Comparison of ENCODE assay signal across 14 cellular contexts in genomic region chr2:130252880-130253645, GRCh38. TPM values are rescaled to one million over a fixed set of nuclear protein-coding genes. Genes with fewer than 3 reads are reported as not detected.
A peak's percentile ranks its signal among the peaks of the same experiment; 100 is the strongest.
DNase-seq lines count a peak whose midpoint lies in the region; ATAC-seq, FAIRE-seq and TF ChIP-seq lines count a peak whose summit lies in the region.
"Had no signal": no experiment of that assay in that cellular context is flagged by ENCODE, and none has a peak within 500 bp of the region (broad histone marks: within the 10 kb centered on the region; RNA-seq: fewer than 3 reads in every experiment).

No MANE protein-coding gene starts in this region.

- no peak overlapping the region for H4K8ac ChIP-seq in trophoblast cell (ENCODE audit: low read depth, low read length)

- H3K9me3 ChIP-seq in A549, result no peaks in the 10 kb centered on the region
- no peaks in the 10 kb centered on the region for H3K9me3 ChIP-seq in K562 (replicated peaks; ENCODE audit: control insufficient read depth, insufficient read depth, low read depth, low read length)
- peaks cover 3% of the 10 kb centered on the region for H3K9me3 ChIP-seq in trophoblast cell (ENCODE audit: insufficient read depth, low read depth, low read length)
- H3K9me3 ChIP-seq: spleen, thyroid gland had no signal

- no peak overlapping the region for H3K18ac ChIP-seq in trophoblast cell (ENCODE audit: low read length)

- H3K4me2 ChIP-seq in A549 (peak overlapping the region; percentile 66), K562 (ENCODE audit: insufficient read depth, low read length) (peak overlapping the region; percentile 27), trophoblast cell (ENCODE audit: low read length) (no peak overlapping the region)

- no peak overlapping the region for H3K9ac ChIP-seq in K562 (ENCODE audit: insufficient read depth in 1 of 2, low read depth in 2 of 2, low read length in 2 of 2)
- no peak overlapping the region for H3K9ac ChIP-seq in trophoblast cell (ENCODE audit: low read length)

- H2AFZ ChIP-seq in K562 (ENCODE audit: low read depth, low read length) (peak overlapping the region; percentile 44; the same call in 1 of the 2 replicates), trophoblast cell (ENCODE audit: insufficient read depth, low read length, poor library complexity) (no peak overlapping the region)

- H3K4ac ChIP-seq in trophoblast cell (ENCODE audit: low read depth, low read length), result no peak overlapping the region

- 39% methylated on average over 22 of the region's 42 CpGs for WGBS in A549 (ENCODE audit: missing lambda C conversion rate)
- WGBS in K562 (ENCODE audit: insufficient coverage, low coverage, missing lambda C conversion rate), result under 1% methylated on average over 41 of the region's 42 CpGs
- no CpG with 5 or more reads among the region's 42 CpGs for WGBS in trophoblast cell (ENCODE audit: extremely low coverage, insufficient coverage, insufficient read length)

- no TSS peak for BruUV-seq in K562 (replicated peaks; lab: Mats Ljungman, UMichigan)

- no peak for TF ChIP-seq POLR2A in A549 (IDR thresholded peaks at IDR 0.05; ENCODE audit: low read length)
- TF ChIP-seq POLR2A in K562 (conservative IDR thresholded peaks at IDR 0.05), result no peak

- no peak overlapping the region for H2BK5ac ChIP-seq in trophoblast cell (ENCODE audit: low read depth, low read length, poor library complexity)

- no peak overlapping the region for H3K27ac Mint-ChIP-seq in mesothelial cell of epicardium
- H3K27ac Mint-ChIP-seq: brain had no signal

- TF ChIP-seq CTCF in A549 (IDR thresholded peaks at IDR 0.05), result no peak
- no peak for TF ChIP-seq CTCF in HFF-Myc (IDR thresholded peaks at IDR 0.05; ENCODE audit: low read depth, low read length, missing control alignments)
- 0 out of 6 replicates have a peak, but pooled peaks of 1 of the 3 experiments have one; percentile 10 for TF ChIP-seq CTCF in K562 (IDR thresholded peaks at IDR 0.05 in 2 of 3, conservative IDR thresholded peaks at IDR 0.05 in 1 of 3; ENCODE audit: insufficient read depth in 2 of 3, low read depth in 1 of 3, low read length in 3 of 3)
- no peak for TF ChIP-seq CTCF in mesothelial cell of epicardium (IDR thresholded peaks at IDR 0.05; ENCODE audit: unreplicated experiment)

- peak; percentile 88 to 91 for ATAC-seq in A549
- ATAC-seq in K562, result peak; percentile 83
- ATAC-seq in left colon, result peak; percentile 86
- ATAC-seq in GM18511 (IDR thresholded peaks at IDR 0.05; ENCODE audit: unreplicated experiment), result no peak

- H3K4me1 ChIP-seq in A549 (no peaks in the 10 kb centered on the region), K562 (replicated peaks in 1 of 2; ENCODE audit: control insufficient read depth in 2 of 2, insufficient read depth in 2 of 2, low read length in 2 of 2) (peaks cover 0 to 19% of the 10 kb centered on the region in 2 experiments; a peak in 2 of 5 replicates), trophoblast cell (ENCODE audit: control insufficient read depth in 1 of 2, insufficient read depth in 2 of 2, low read length in 2 of 2) (no peaks in the 10 kb centered on the region)
- H3K4me1 ChIP-seq: thyroid gland had no signal

- peaks cover 57% of the 10 kb centered on the region for H3K27me3 Mint-ChIP-seq in mesothelial cell of epicardium (ENCODE audit: low read depth)

- no peaks in the 10 kb centered on the region for H3K9me1 ChIP-seq in K562 (ENCODE audit: control insufficient read depth, insufficient read depth, low read length)

- H2BK120ac ChIP-seq in trophoblast cell (ENCODE audit: insufficient read depth, low read length, poor library complexity), result no peak overlapping the region

- no peaks in the 10 kb centered on the region for H3K9me3 Mint-ChIP-seq in mesothelial cell of epicardium
- H3K9me3 Mint-ChIP-seq: brain had no signal

- TF ChIP-seq EP300 in A549 (IDR thresholded peaks at IDR 0.05) (no peak), K562 (IDR thresholded peaks at IDR 0.05; ENCODE audit: low read length) (no peak)

- TF ChIP-seq RAD21 in A549 (conservative IDR thresholded peaks at IDR 0.05 in 1 of 2, IDR thresholded peaks at IDR 0.05 in 1 of 2), result no peak
- TF ChIP-seq RAD21 in K562 (CRISPR knock-in tag; conservative IDR thresholded peaks at IDR 0.05 in 1 of 2, IDR thresholded peaks at IDR 0.05 in 1 of 2), result peak in 1 of 2 experiments; percentile 35; a peak in 1 of 4 replicates

- FAIRE-seq in A549 (lab: Jason Lieb, UNC) (no peak), K562 (lab: Jason Lieb, UNC) (peak; percentile 77)

- intact Hi-C loops in K562 (cut with micrococcal nuclease), result no loop called here
- intact Hi-C loops in left colon (cut with DNase I, micrococcal nuclease), result no loop called here

- H4K12ac ChIP-seq in trophoblast cell (ENCODE audit: low read depth, low read length), result no peak overlapping the region

- no peaks in the 10 kb centered on the region for H3K36me3 Mint-ChIP-seq in mesothelial cell of epicardium
- H3K36me3 Mint-ChIP-seq: brain had no signal

- no peaks in the 10 kb centered on the region for H3K4me1 Mint-ChIP-seq in mesothelial cell of epicardium

- H3K79me2 ChIP-seq in K562 (ENCODE audit: control insufficient read depth, insufficient read depth, low read length) (no peaks in the 10 kb centered on the region), trophoblast cell (ENCODE audit: control insufficient read depth, insufficient read depth, low read length, poor library complexity) (no peaks in the 10 kb centered on the region)

- H2BK12ac ChIP-seq in trophoblast cell (ENCODE audit: low read length), result no peak overlapping the region

- H3K27ac ChIP-seq in A549, result peak overlapping the region; percentile 68 to 86
- H3K27ac ChIP-seq in K562 (ENCODE audit: extremely low read depth, low read depth, low read length), result no peak overlapping the region
- H3K27ac ChIP-seq in trophoblast cell (ENCODE audit: low read depth, low read length), result no peak overlapping the region
- H3K27ac ChIP-seq: spleen, thyroid gland had no signal

- H3K27me3 ChIP-seq in K562 (ENCODE audit: control insufficient read depth in 2 of 2, insufficient read depth in 2 of 2, low read length in 2 of 2) (peaks cover 24 to 37% of the 10 kb centered on the region in 2 experiments), trophoblast cell (ENCODE audit: insufficient read depth, low read length) (no peaks in the 10 kb centered on the region)

- in situ Hi-C loops in K562 (cut with MboI), result no loop called here

- CTCF ChIA-PET in A549 (lab: Yijun Ruan, JAX), result interaction anchor here (1.2 to 3.3 kb wide), 3 partner anchors 39 to 80 kb away, joined by 3 to 10 read pairs (median 6); partner anchors contain the start of gene SMPD4
- CTCF ChIA-PET in K562 (lab: Yijun Ruan, JAX; ENCODE audit: low intra/inter-chr PET ratio), result no interaction called here

- peak overlapping the region; percentile 38 for H3K4me3 ChIP-seq in A549
- H3K4me3 ChIP-seq in HFF-Myc (replicated peaks; ENCODE audit: low read depth, low read length), result peak overlapping the region; percentile 28
- H3K4me3 ChIP-seq in K562, result peak overlapping the region; percentile 21; the same call in 1 of the 2 replicates
- no peak overlapping the region for H3K4me3 ChIP-seq in trophoblast cell (ENCODE audit: low read depth, low read length)
- H3K4me3 ChIP-seq: spleen, thyroid gland had no signal

- no peaks in the 10 kb centered on the region for H3K79me1 ChIP-seq in trophoblast cell (ENCODE audit: low read length)

- no peak overlapping the region for H2AK5ac ChIP-seq in trophoblast cell (ENCODE audit: low read length)

- no peak overlapping the region for H3K23ac ChIP-seq in trophoblast cell (ENCODE audit: low read length)

- POLR2A ChIA-PET in A549 (lab: Yijun Ruan, JAX), result interaction anchor here (0.5 to 1.0 kb wide), 2 partner anchors 62 to 89 kb away, joined by 4 to 6 read pairs; partner anchors contain the start of gene IMP4
- POLR2A ChIA-PET in K562 (lab: Yijun Ruan, JAX), result interaction anchor here (1.2 kb wide), 1 partner anchor 11 kb away, joined by 4 read pairs; no protein-coding TSS in a partner anchor

- H4K91ac ChIP-seq in trophoblast cell (ENCODE audit: low read depth, low read length), result no peak overlapping the region

- no peaks in the 10 kb centered on the region for H4K20me1 ChIP-seq in K562 (replicated peaks; ENCODE audit: control insufficient read depth, insufficient read depth, low read length)

- H3K14ac ChIP-seq in trophoblast cell (ENCODE audit: low read length), result no peak overlapping the region

- peak; percentile 35 to 56 for DNase-seq in A549 (ENCODE audit: low read depth in 1 of 2, low spot score in 1 of 2)
- no peak for DNase-seq in HFF-Myc (ENCODE audit: extremely low read depth, low read depth)
- peak in 2 of 4 experiments; percentile 28 to 30 for DNase-seq in K562 (ENCODE audit: extremely low read depth in 1 of 4, low spot score in 3 of 4)
- peak; percentile 46 to 67 for DNase-seq in left colon
- no peak for DNase-seq in NCI-H1694 treated with DMSO at 0.1 percent for 48 hours (lab: John Stamatoyannopoulos, UW)
- no peak for DNase-seq in mesothelial cell of epicardium (ENCODE audit: low spot score in 2 of 2, unreplicated experiment in 2 of 2)
- DNase-seq in trophoblast cell, result no peak
- DNase-seq: activated CD4-positive, alpha-beta T cell treated with anti-CD3 and anti-CD28 coated beads, Interleukin-2, amount 50 U/mL, for 1 hour; kidney glomerular epithelial cell; NK-92 treated with Interleukin-12 subunit alpha and Interleukin-12 subunit beta, amount 100 ng/mL, for 24 hours; spleen; thyroid gland had no signal

- no peak overlapping the region for H3K4me3 Mint-ChIP-seq in mesothelial cell of epicardium
- H3K4me3 Mint-ChIP-seq: brain had no signal

- no peaks in the 10 kb centered on the region for H3K36me3 ChIP-seq in K562 (ENCODE audit: control insufficient read depth, insufficient read depth, low read length)
- H3K36me3 ChIP-seq in trophoblast cell (ENCODE audit: control insufficient read depth in 1 of 2, insufficient read depth in 2 of 2, low read length in 2 of 2), result no peaks in the 10 kb centered on the region
- H3K36me3 ChIP-seq: spleen, thyroid gland had no signal

RNA-seq across cellular contexts. Expression of gene TUBA3E, which starts 54.8 kb away (rescaled TPM):
- polyA plus RNA-seq in A549 (2011; rRNA removed), result not detected in 2 replicates
- not detected in 2 replicates for polyA plus RNA-seq in A549 (2012; cell fraction: cytosol; rRNA removed)
- 0.04 TPM in 1 of 2 replicates, not detected in the other for polyA plus RNA-seq in A549 (2012; cell fraction: nucleus; rRNA removed)
- not detected in 3 replicates for polyA plus RNA-seq in A549 (2017; fragmentation: RNase III; extraction: RNeasy Plus Mini Kit Qiagen cat#74134 plus additional on column Dnase treatment)
- not detected in 2 replicates for polyA minus RNA-seq in A549 (2011; rRNA and poly(A)+ RNA removed)
- not detected in 2 replicates for total RNA-seq in K562 (2011; cell fraction: chromatin; rRNA removed; ENCODE audit: low replicate concordance)
- not detected in 2 replicates for total RNA-seq in K562 (2011; cell fraction: nucleolus; rRNA removed)
- not detected in 2 replicates for total RNA-seq in K562 (2011; cell fraction: nucleoplasm; rRNA removed)
- total RNA-seq in K562 (2014; rRNA removed), result 0.14 and 0.41 TPM in 2 replicates
- 0.10 TPM in 1 of 2 replicates, not detected in the other for total RNA-seq in K562 (2014; rRNA removed; fragmentation: Illumina TruSeq; extraction: Trizol)
- 0.15 and 0.25 TPM in 2 replicates for total RNA-seq in K562 (2015; rRNA removed; fragmentation: Illumina TruSeq; extraction: Trizol)
- total RNA-seq in K562 (2021), result not detected in 2 replicates
- 0.11 and 0.26 TPM in 2 replicates for polyA plus RNA-seq in K562 (2011; rRNA removed)
- 0.34 and 0.48 TPM in 2 replicates for polyA plus RNA-seq in K562 (2011; cell fraction: cytosol; rRNA removed)
- 0.34 and 0.37 TPM in 2 replicates for polyA plus RNA-seq in K562 (2011; cell fraction: nucleus; rRNA removed)
- polyA plus RNA-seq in K562 (2012), result 0.06 and 0.09 TPM in 2 replicates
- polyA plus RNA-seq in K562 (2014; fragmentation: Illumina TruSeq; extraction: Trizol), result 0.22 and 0.30 TPM in 2 replicates
- polyA plus RNA-seq in K562 (2014; fragmentation: Nextera tagmentation; extraction: Ambion mirVana), result under 1 TPM in 1 of 2 experiments, not detected in 1; 0.13 TPM
- polyA plus RNA-seq in K562 (2014; rRNA removed), result 0.09 and 0.12 TPM in 2 replicates
- polyA minus RNA-seq in K562 (2011; rRNA and poly(A)+ RNA removed), result 0.14 TPM in 1 of 2 replicates, not detected in the other
- not detected in 2 replicates for polyA minus RNA-seq in K562 (2011; cell fraction: cytosol; rRNA and poly(A)+ RNA removed)
- polyA minus RNA-seq in K562 (2011; cell fraction: nucleus; rRNA and poly(A)+ RNA removed), result not detected in 2 replicates
- total RNA-seq in left colon, result not detected
- not detected in 3 replicates for total RNA-seq in mesothelial cell of epicardium
- polyA plus RNA-seq in trophoblast cell (2013), result not detected in 2 replicates
- total RNA-seq: spleen had no signal

Comparison
In these comparisons a context has a peak if more than half of its experiments do, and no peak if none do; other contexts are left out.
1. DNase-seq: peak in A549 (2 of 2) and left colon (2 of 2); none in HFF-Myc (single experiment), NCI-H1694 treated with DMSO at 0.1 percent for 48 hours (single experiment), mesothelial cell of epicardium (0 of 2) and trophoblast cell (0 of 2).
2. H3K27ac ChIP-seq: peak in A549 (2 of 2); none in K562 (single experiment) and trophoblast cell (single experiment).